In the genomic region with DNA sequence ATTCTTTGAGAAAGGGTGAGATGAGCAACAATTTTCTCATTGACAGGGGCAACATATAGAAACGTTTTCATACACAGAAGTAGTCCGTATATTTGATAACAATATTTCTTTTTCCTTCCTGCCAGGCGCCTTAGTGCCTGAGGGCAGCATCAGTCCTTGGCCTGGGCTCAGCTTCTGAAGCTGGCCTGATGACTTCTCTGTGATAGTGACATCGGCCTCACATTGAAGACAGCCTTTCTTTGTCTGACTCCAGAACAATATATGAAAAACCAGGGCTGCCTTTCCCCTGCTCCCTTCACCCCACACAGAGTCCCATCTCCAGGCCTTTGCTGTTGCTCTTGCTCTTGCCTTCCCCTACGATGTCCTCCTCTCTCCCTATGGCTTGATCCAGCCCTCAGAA, we compare ENCODE assay signal across 24 cellular contexts. TPM values are rescaled to one million over a fixed set of nuclear protein-coding genes. Genes with fewer than 3 reads are reported as not detected.
"Had no signal": no experiment of that assay in that cellular context is flagged by ENCODE, and none has a peak within 500 bp of the region (broad histone marks: within the 10 kb centered on the region; RNA-seq: fewer than 3 reads in every experiment).

No MANE protein-coding gene starts in this region.

- H3K9ac ChIP-seq: parathyroid adenoma had no signal

- H3K27me3 ChIP-seq: esophagus squamous epithelium, heart right ventricle, right atrium auricular region, sigmoid colon, stomach, suprapubic skin, tibial artery, upper lobe of left lung, uterus had no signal

- H3K4me3 Mint-ChIP-seq: dendritic cell treated with granulocyte-macrophage colony-stimulating factor and Interleukin-4, amounts not matched to agents 40 ng/mL and 50 ng/mL, for 4 days; naive thymus-derived CD4-positive, alpha-beta T cell; nephron progenitor cell had no signal

- H3K27me3 Mint-ChIP-seq: dendritic cell treated with granulocyte-macrophage colony-stimulating factor and Interleukin-4, amounts not matched to agents 40 ng/mL and 50 ng/mL, for 4 days had no signal

- H3K27ac Mint-ChIP-seq: dendritic cell treated with granulocyte-macrophage colony-stimulating factor and Interleukin-4, amounts not matched to agents 40 ng/mL and 50 ng/mL, for 4 days; naive thymus-derived CD4-positive, alpha-beta T cell; nephron progenitor cell had no signal

- H2AFZ ChIP-seq: parathyroid adenoma had no signal

- H3K9me3 Mint-ChIP-seq: dendritic cell treated with granulocyte-macrophage colony-stimulating factor and Interleukin-4, amounts not matched to agents 40 ng/mL and 50 ng/mL, for 4 days; naive thymus-derived CD4-positive, alpha-beta T cell; nephron progenitor cell had no signal

- H3K4me1 ChIP-seq: esophagus squamous epithelium, heart right ventricle, left ventricle myocardium inferior, lower lobe of right lung, parathyroid adenoma, right atrium auricular region, suprapubic skin, tibial artery, upper lobe of left lung, uterus had no signal

- H3K27ac ChIP-seq: esophagus squamous epithelium, heart right ventricle, left ventricle myocardium inferior, lower lobe of right lung, parathyroid adenoma, right atrium auricular region, sigmoid colon, skin epidermis, stomach, suprapubic skin, tibial artery, upper lobe of left lung, uterus had no signal

- H3K36me3 ChIP-seq: esophagus squamous epithelium, heart right ventricle, left ventricle myocardium inferior, lower lobe of right lung, right atrium auricular region, sigmoid colon, stomach, suprapubic skin, tibial artery, upper lobe of left lung, uterus had no signal

- DNase-seq: esophagus squamous epithelium; foreskin fibroblast; heart right ventricle; left cardiac atrium; left ventricle myocardium inferior; lower lobe of right lung; mesendoderm; naive thymus-derived CD4-positive, alpha-beta T cell; nephron progenitor cell; sigmoid colon; stimulated activated CD4-positive, alpha-beta T cell treated with anti-CD3 and anti-CD28 coated beads, Interleukin-2, amount 100 ng/mL, for 24 hours; stimulated activated CD4-positive, alpha-beta T cell treated with anti-CD3 and anti-CD28 coated beads, Interleukin-4, amount 100 ng/mL, for 4 hours; stimulated activated naive CD4-positive, alpha-beta T cell; stomach; tibial artery; upper lobe of left lung; uterus had no signal

- ATAC-seq: heart right ventricle; left cardiac atrium; lower lobe of right lung; naive thymus-derived CD4-positive, alpha-beta T cell had no signal

- H3K36me3 Mint-ChIP-seq: naive thymus-derived CD4-positive, alpha-beta T cell had no signal

- H3K9me3 ChIP-seq: esophagus squamous epithelium, heart right ventricle, left ventricle myocardium inferior, lower lobe of right lung, right atrium auricular region, sigmoid colon, stomach, suprapubic skin, tibial artery, upper lobe of left lung, uterus had no signal

- H3K4me3 ChIP-seq: esophagus squamous epithelium, heart right ventricle, left ventricle myocardium inferior, lower lobe of right lung, right atrium auricular region, sigmoid colon, skin epidermis, stomach, suprapubic skin, tibial artery, upper lobe of left lung, uterus had no signal

RNA-seq across cellular contexts. Expression of a gene that starts 30.7 kb away (rescaled TPM):
- total RNA-seq: pulmonary artery endothelial cell had no signal
- polyA plus RNA-seq: naive thymus-derived CD4-positive, alpha-beta T cell had no signal

RNA-seq across cellular contexts. Expression of a gene that starts 43.8 kb away (rescaled TPM):
- total RNA-seq: epithelial cell of proximal tubule; naive thymus-derived CD4-positive, alpha-beta T cell; pulmonary artery endothelial cell had no signal
- polyA plus RNA-seq: naive thymus-derived CD4-positive, alpha-beta T cell had no signal
